8 cellular contexts compared by ENCODE assay signal in the genomic region with DNA sequence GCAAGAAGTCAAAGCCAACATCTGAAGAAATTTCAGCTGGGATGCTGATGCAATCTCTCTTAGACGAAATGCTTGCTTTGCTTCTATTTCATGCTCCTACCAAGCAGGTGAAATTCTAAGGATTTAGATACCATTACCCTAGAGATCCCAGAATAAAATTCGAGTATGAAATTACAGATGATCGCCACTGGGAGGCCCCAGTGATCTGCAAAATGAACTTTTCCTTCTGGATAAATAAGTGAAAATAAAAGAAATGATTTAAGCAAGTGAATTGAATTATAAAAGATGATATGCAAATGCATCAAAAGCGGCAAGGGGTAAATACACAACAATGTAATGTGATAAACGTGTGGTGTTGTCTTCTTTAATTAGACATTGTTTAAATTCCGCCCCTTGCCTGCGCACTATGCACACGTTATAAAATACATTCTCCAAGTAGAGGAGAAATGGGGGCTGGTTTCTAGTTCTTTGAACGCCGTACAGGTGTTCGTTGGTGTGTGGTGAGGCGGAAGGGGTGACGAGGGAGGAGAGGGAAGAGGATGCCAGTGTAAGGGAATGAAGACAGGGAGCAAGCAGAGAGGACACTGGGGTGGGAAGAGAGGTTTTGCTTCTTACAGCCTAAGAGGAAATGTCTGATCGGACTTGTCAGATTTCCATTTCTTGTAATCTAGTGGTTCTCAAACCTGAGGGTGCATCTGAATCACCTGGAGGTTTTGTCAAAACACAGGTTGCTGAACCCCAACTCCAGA. TPM values are rescaled to one million over a fixed set of nuclear protein-coding genes. Genes with fewer than 3 reads are reported as not detected.
DNase-seq lines count a peak whose midpoint lies in the region; FAIRE-seq and TF ChIP-seq lines count a peak whose summit lies in the region.

No MANE protein-coding gene starts in this region.

- no peaks in the 10 kb centered on the region for H3K4me1 ChIP-seq in astrocyte (ENCODE audit: insufficient read depth, low read length)

- in situ Hi-C loops in Caki2 (cut with HindIII; ENCODE audit: low pct_unique_long_range_greater_than_20kb, low sequenced_read_pairs) = no loop called here

- intact Hi-C loops in posterior cingulate gyrus (cut with DNase I) = no loop called here

- H3K4me2 ChIP-seq in astrocyte (ENCODE audit: low read length) = no peak overlapping the region

- H3K79me2 ChIP-seq in astrocyte (ENCODE audit: insufficient read depth, low read length) = no peaks in the 10 kb centered on the region

- H3K4me1 Mint-ChIP-seq in HFFc6 (ENCODE audit: low read depth) = peaks cover 21% of the 10 kb centered on the region
- peaks cover 9% of the 10 kb centered on the region for H3K4me1 Mint-ChIP-seq in astrocyte (ENCODE audit: low read depth, unreplicated experiment)

- H3K27me3 ChIP-seq in astrocyte (ENCODE audit: insufficient read depth, low read length) = no peaks in the 10 kb centered on the region

- no peaks in the 10 kb centered on the region for H3K36me3 Mint-ChIP-seq in HFFc6 (ENCODE audit: low read depth)
- no peaks in the 10 kb centered on the region for H3K36me3 Mint-ChIP-seq in astrocyte (ENCODE audit: low read depth, unreplicated experiment)

- H3K9me3 Mint-ChIP-seq in HFFc6 = no peaks in the 10 kb centered on the region
- H3K9me3 Mint-ChIP-seq in astrocyte (ENCODE audit: unreplicated experiment) = peaks cover 2% of the 10 kb centered on the region

- H2AFZ ChIP-seq in astrocyte (ENCODE audit: low read depth, low read length) = no peak overlapping the region

- no peaks in the 10 kb centered on the region for H3K9me3 ChIP-seq in astrocyte (ENCODE audit: insufficient read depth, low read depth, low read length)

- H3K27me3 Mint-ChIP-seq in HFFc6 (ENCODE audit: insufficient read depth) (no peaks in the 10 kb centered on the region; the same call in 1 of the 2 replicates), astrocyte (ENCODE audit: low read depth, unreplicated experiment) (no peaks in the 10 kb centered on the region)

- no peak overlapping the region for H3K4me3 Mint-ChIP-seq in HFFc6
- no peak overlapping the region for H3K4me3 Mint-ChIP-seq in astrocyte (ENCODE audit: unreplicated experiment)

- FAIRE-seq in astrocyte (lab: Jason Lieb, UNC) = no peak

- TF ChIP-seq CTCF in HFFc6 (IDR thresholded peaks at IDR 0.05) (peak; percentile 77), astrocyte (IDR thresholded peaks at IDR 0.05; ENCODE audit: insufficient read depth, low read depth, low read length) (peak; percentile 34)

- H3K36me3 ChIP-seq in astrocyte (ENCODE audit: insufficient read depth, low read length) = no peaks in the 10 kb centered on the region

- H3K4me3 ChIP-seq in astrocyte (ENCODE audit: insufficient read depth, low read depth, low read length) = no peak overlapping the region

- no peak overlapping the region for H3K27ac ChIP-seq in astrocyte (ENCODE audit: low read depth, low read length)

- H3K27ac Mint-ChIP-seq in HFFc6 = no peak overlapping the region
- H3K27ac Mint-ChIP-seq in astrocyte (ENCODE audit: unreplicated experiment) = no peak overlapping the region

- H4K20me1 ChIP-seq in astrocyte (ENCODE audit: insufficient read depth, low read length) = no peaks in the 10 kb centered on the region

- DNase-seq in Caki2 (ENCODE audit: low read depth) (peak; percentile 8), HFFc6 (no peak), astrocyte (ENCODE audit: low read depth) (no peak), lung microvascular endothelial cell (ENCODE audit: low read depth in 2 of 2) (peak; percentile 25 to 40), NCI-H510A (lab: John Stamatoyannopoulos, UW) (no peak), posterior cingulate gyrus (no peak), HPDE6-E6E7 (ENCODE audit: extremely low spot score) (no peak)
- no peak for DNase-seq in activated CD8-positive, alpha-beta memory T cell treated with anti-CD3 and anti-CD28 coated beads, Interleukin-2, amount 50 U/mL, for 48 hours

- no peak overlapping the region for H3K9ac ChIP-seq in astrocyte (ENCODE audit: low read length)

RNA-seq across cellular contexts. Expression of gene ERCC5, which starts 58.0 kb away (rescaled TPM):
- total RNA-seq in Caki2 (2014; rRNA removed; shearing (Covaris generic); ENCODE audit: low replicate concordance) = 16.2 and 21.9 TPM in 2 replicates
- total RNA-seq in HFFc6 (2021; fragmentation: NEBNext Ultra II Directional; extraction: Animal tissue kit (Norgen Biotek cat#: 25700)) = 10 to 100 TPM; 54.1 to 64.4 (median 59.8) TPM
- total RNA-seq in astrocyte (42.9 and 51.4 TPM in 2 replicates), lung microvascular endothelial cell (39.4 and 42.7 TPM in 2 replicates)

Comparison
In these comparisons a context has a peak if more than half of its experiments do, and no peak if none do; other contexts are left out.
1. DNase-seq: peak in Caki2 (single experiment) and lung microvascular endothelial cell (2 of 2); none in HFFc6 (single experiment), astrocyte (single experiment), activated CD8-positive, alpha-beta memory T cell treated with anti-CD3 and anti-CD28 coated beads, Interleukin-2, amount 50 U/mL, for 48 hours (single experiment), NCI-H510A (single experiment), posterior cingulate gyrus (0 of 10) and HPDE6-E6E7 (single experiment).